4 cellular contexts compared by ENCODE assay signal in the genomic region with DNA sequence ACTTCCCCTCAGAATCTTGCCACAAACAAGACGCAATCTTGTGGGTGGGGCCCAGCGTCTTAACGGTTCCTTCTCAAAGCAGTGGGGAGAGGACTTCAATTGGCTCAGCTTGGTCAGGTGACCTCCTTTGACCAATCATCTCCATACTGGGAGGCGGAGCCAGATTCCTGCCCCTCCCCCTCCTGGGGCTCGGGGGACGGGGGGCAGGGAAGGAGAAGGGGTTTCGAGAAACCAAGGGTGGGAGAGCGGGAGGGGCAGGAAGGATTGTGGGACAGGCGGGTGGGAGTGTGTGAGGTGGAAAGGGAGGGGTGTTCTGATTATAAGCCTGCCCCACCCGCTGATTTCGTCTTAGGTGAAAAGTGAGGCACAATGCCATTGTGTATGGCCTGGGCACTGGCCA. TPM values are rescaled to one million over a fixed set of nuclear protein-coding genes. Genes with fewer than 3 reads are reported as not detected.
"Had no signal": no experiment of that assay in that cellular context is flagged by ENCODE, and none has a peak within 500 bp of the region (broad histone marks: within the 10 kb centered on the region; RNA-seq: fewer than 3 reads in every experiment).

A gene with protein sequence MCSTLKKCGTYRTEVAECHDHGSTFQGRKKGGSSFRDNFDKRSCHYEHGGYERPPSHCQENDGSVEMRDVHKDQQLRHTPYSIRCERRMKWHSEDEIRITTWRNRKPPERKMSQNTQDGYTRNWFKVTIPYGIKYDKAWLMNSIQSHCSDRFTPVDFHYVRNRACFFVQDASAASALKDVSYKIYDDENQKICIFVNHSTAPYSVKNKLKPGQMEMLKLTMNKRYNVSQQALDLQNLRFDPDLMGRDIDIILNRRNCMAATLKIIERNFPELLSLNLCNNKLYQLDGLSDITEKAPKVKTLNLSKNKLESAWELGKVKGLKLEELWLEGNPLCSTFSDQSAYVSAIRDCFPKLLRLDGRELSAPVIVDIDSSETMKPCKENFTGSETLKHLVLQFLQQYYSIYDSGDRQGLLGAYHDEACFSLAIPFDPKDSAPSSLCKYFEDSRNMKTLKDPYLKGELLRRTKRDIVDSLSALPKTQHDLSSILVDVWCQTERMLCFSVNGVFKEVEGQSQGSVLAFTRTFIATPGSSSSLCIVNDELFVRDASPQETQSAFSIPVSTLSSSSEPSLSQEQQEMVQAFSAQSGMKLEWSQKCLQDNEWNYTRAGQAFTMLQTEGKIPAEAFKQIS (minus strand): TSS at position 101 of the 400 bp plus-strand sequence. CDS start 59,972 bp downstream, outside the sequence.

RNA-seq across cellular contexts. Expression of the gene that starts here (rescaled TPM):
- total RNA-seq: HepG2, HT-29, IMR-90 had no signal
- polyA plus RNA-seq: HepG2, IgD-negative memory B cell, IMR-90 had no signal
